In the genomic region with DNA sequence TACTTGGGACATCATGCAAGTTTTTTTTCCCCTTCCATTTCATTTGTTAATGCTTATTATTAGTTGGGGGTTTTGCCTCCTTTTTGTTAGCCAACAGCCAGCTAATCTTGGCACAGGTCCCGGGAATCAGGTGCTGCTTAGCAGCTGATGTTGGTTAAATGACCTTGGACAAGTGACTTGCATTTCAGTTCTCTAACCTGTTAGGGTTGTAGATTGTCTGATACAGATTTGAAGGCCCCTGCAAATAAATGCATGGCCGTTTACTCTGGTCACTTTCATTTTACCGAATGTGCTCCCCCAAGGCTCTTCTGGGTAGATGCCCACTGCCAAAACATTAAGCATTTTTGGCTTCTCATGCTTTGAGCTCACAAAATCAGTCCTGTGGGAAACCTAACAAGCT, we compare ENCODE assay signal across 11 cellular contexts.
DNase-seq lines count a peak whose midpoint lies in the region; ATAC-seq, FAIRE-seq and TF ChIP-seq lines count a peak whose summit lies in the region.
"Had no signal": no experiment of that assay in that cellular context is flagged by ENCODE, and none has a peak within 500 bp of the region (broad histone marks: within the 10 kb centered on the region; RNA-seq: fewer than 3 reads in every experiment).

No MANE protein-coding gene starts in this region.

- no peak for DNase-seq in CD4-positive, alpha-beta T cell
- DNase-seq in right lobe of liver (peak; percentile 73 to 86 (median 78)), brain microvascular endothelial cell (no peak), GM19239 (ENCODE audit: insufficient read length, low spot score) (no peak)
- DNase-seq in activated CD8-positive, alpha-beta memory T cell treated with anti-CD3 and anti-CD28 coated beads for 24 hours: no peak
- DNase-seq: PC-9 had no signal

- no peak overlapping the region for H3K4me3 ChIP-seq in right lobe of liver
- H3K4me3 ChIP-seq in brain microvascular endothelial cell (ENCODE audit: low read depth, low read length): no peak overlapping the region
- H3K4me3 ChIP-seq: mucosa of descending colon, PC-9 had no signal

- H3K27ac ChIP-seq in CD4-positive, alpha-beta T cell (ENCODE audit: low read depth, low read length): peak overlapping the region; percentile 98
- H3K27ac ChIP-seq in VCaP (peak overlapping the region; percentile 84), right lobe of liver (peak overlapping the region; percentile 5 to 74 (median 34)), brain microvascular endothelial cell (no peak overlapping the region)
- H3K27ac ChIP-seq: PC-9 had no signal

- WGBS in right lobe of liver (ENCODE audit: insufficient coverage, low coverage, low lambda C conversion rate, missing lambda C conversion rate): 23% methylated on average over 3 of the region's 3 CpGs

- TF ChIP-seq EP300 in Ishikawa (IDR thresholded peaks at IDR 0.05; ENCODE audit: borderline replicate concordance): no peak

- no peak for ATAC-seq in CD4-positive, alpha-beta T cell (ENCODE audit: poor library complexity)
- ATAC-seq in right lobe of liver: peak; percentile 4 to 57 (median 33)
- no peak for ATAC-seq in HG02840 (IDR thresholded peaks at IDR 0.05; ENCODE audit: low FRiP score, unreplicated experiment)
- ATAC-seq: mucosa of descending colon had no signal

- peak overlapping the region; percentile 96 for H3K27ac Mint-ChIP-seq in CD4-positive, alpha-beta T cell

- peaks cover 0 to 80% (median 40%) of the 10 kb centered on the region in 4 donors for H3K4me1 ChIP-seq in right lobe of liver

- peaks cover 17% of the 10 kb centered on the region for H3K36me3 Mint-ChIP-seq in CD4-positive, alpha-beta T cell (ENCODE audit: low read depth)

- H3K27me3 Mint-ChIP-seq in CD4-positive, alpha-beta T cell: no peaks in the 10 kb centered on the region

- FAIRE-seq in GM19239 (lab: Jason Lieb, UNC): no peak
- FAIRE-seq: endometrium had no signal

- CTCF ChIA-PET in CD4-positive, alpha-beta T cell (lab: Charles Lee): interaction anchor here (0.7 to 1.6 kb wide), 2 partner anchors 19 to 22 kb away, joined by 3 to 6 read pairs; no protein-coding TSS in a partner anchor

- no peak for TF ChIP-seq POLR2A in right lobe of liver (IDR thresholded peaks at IDR 0.05)

- no peak for TF ChIP-seq RAD21 in Ishikawa (IDR thresholded peaks at IDR 0.05; ENCODE audit: low read depth)

- TF ChIP-seq CTCF in CD4-positive, alpha-beta T cell (IDR thresholded peaks at IDR 0.05): no peak
- no peak for TF ChIP-seq CTCF in VCaP (conservative IDR thresholded peaks at IDR 0.05)
- TF ChIP-seq CTCF in right lobe of liver (IDR thresholded peaks at IDR 0.05): no peak
- no peak for TF ChIP-seq CTCF in brain microvascular endothelial cell (IDR thresholded peaks at IDR 0.05; ENCODE audit: low read depth, low read length, missing control alignments)

- in situ Hi-C loops in brain microvascular endothelial cell (cut with HindIII; ENCODE audit: low pct_ligation_motif_present, low sequenced_read_pairs): no loop called here

- no peaks in the 10 kb centered on the region for H3K27me3 ChIP-seq in CD4-positive, alpha-beta T cell (ENCODE audit: control insufficient read depth, insufficient read depth, low read length)
- H3K27me3 ChIP-seq in right lobe of liver: no peaks in the 10 kb centered on the region
- H3K27me3 ChIP-seq in brain microvascular endothelial cell (replicated peaks): no peaks in the 10 kb centered on the region

- no peaks in the 10 kb centered on the region for H3K9me3 Mint-ChIP-seq in CD4-positive, alpha-beta T cell

- peaks cover 98% of the 10 kb centered on the region for H3K4me1 Mint-ChIP-seq in CD4-positive, alpha-beta T cell (ENCODE audit: low read depth)

- peak overlapping the region; percentile 47 for H3K4me3 Mint-ChIP-seq in CD4-positive, alpha-beta T cell

- no peaks in the 10 kb centered on the region for H3K9me3 ChIP-seq in CD4-positive, alpha-beta T cell (ENCODE audit: control insufficient read depth, low read length)
- H3K9me3 ChIP-seq in right lobe of liver: no peaks in the 10 kb centered on the region
- H3K9me3 ChIP-seq: mucosa of descending colon had no signal

- intact Hi-C loops in CD4-positive, alpha-beta T cell (cut with DNase I, micrococcal nuclease): loop anchor here in 1 of 2 experiments (10.0 kb wide), 1 partner anchor 1038 kb away; a partner anchor contains a TSS
- intact Hi-C loops in right lobe of liver (cut with DNase I): loop anchor here in 1 of 2 donors (10.0 kb wide), 1 partner anchor 48 kb away; no protein-coding TSS in a partner anchor

- POLR2A ChIA-PET in CD4-positive, alpha-beta T cell (lab: Charles Lee): interaction anchor here (0.9 to 8.0 kb wide), 4 partner anchors 9 to 30 kb away, joined by 3 to 158 read pairs (median 12); no protein-coding TSS in a partner anchor

- H3K36me3 ChIP-seq in right lobe of liver (no peaks in the 10 kb centered on the region), brain microvascular endothelial cell (replicated peaks) (no peaks in the 10 kb centered on the region)

TF ChIP-seq in Ishikawa, 13 proteins besides CTCF, POLR2A, EP300 and RAD21:
- TF ChIP-seq TEAD4 (IDR thresholded peaks at IDR 0.05) (no peak), CREB1 (IDR thresholded peaks at IDR 0.05; ENCODE audit: low read depth) (no peak), FOXM1 (IDR thresholded peaks at IDR 0.05; ENCODE audit: borderline replicate concordance, low read depth) (no peak), YY1 (IDR thresholded peaks at IDR 0.05; ENCODE audit: low read depth) (no peak), NFIC (IDR thresholded peaks at IDR 0.05) (peak; percentile 76), TCF12 (IDR thresholded peaks at IDR 0.05; ENCODE audit: low read depth) (no peak)
- TF ChIP-seq, protein P1, sequence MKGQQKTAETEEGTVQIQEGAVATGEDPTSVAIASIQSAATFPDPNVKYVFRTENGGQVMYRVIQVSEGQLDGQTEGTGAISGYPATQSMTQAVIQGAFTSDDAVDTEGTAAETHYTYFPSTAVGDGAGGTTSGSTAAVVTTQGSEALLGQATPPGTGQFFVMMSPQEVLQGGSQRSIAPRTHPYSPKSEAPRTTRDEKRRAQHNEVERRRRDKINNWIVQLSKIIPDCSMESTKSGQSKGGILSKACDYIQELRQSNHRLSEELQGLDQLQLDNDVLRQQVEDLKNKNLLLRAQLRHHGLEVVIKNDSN (IDR thresholded peaks at IDR 0.05): peak; percentile 13; the same call in 1 of the 2 replicates

Comparison
In these comparisons a context has a peak if more than half of its experiments do, and no peak if none do; other contexts are left out.
1. ATAC-seq: peak in right lobe of liver (4 of 4); none in CD4-positive, alpha-beta T cell (single experiment) and HG02840 (single experiment).
2. DNase-seq: peak in right lobe of liver (3 of 3); none in CD4-positive, alpha-beta T cell (0 of 10), brain microvascular endothelial cell (single experiment), activated CD8-positive, alpha-beta memory T cell treated with anti-CD3 and anti-CD28 coated beads for 24 hours (single experiment) and GM19239 (single experiment).